In genomic region chr6:41846666-41847237, GRCh38 we compare ENCODE assay signal across 8 cellular contexts. TPM values are rescaled to one million over a fixed set of nuclear protein-coding genes. Genes with fewer than 3 reads are reported as not detected.
DNase-seq lines count a peak whose midpoint lies in the region; ATAC-seq and TF ChIP-seq lines count a peak whose summit lies in the region.

No MANE protein-coding gene starts in this region.

- H2AFZ ChIP-seq in HCT116 (ENCODE audit: low read depth, low read length, poor library complexity, severe bottlenecking), result no peak overlapping the region

- TF ChIP-seq RAD21 in HCT116 (IDR thresholded peaks at IDR 0.05; ENCODE audit: low read depth), result peak; percentile 83

- BruUV-seq in HCT116 (replicated peaks; lab: Mats Ljungman, UMichigan), result no TSS peak

- no peaks in the 10 kb centered on the region for H3K79me2 ChIP-seq in HCT116 (ENCODE audit: insufficient read depth, low read length)

- POLR2A ChIA-PET in HCT116 (lab: Charles Lee), result no interaction called here

- no peaks in the 10 kb centered on the region for H3K27me3 ChIP-seq in HCT116 (ENCODE audit: insufficient read depth, low read length)
- H3K27me3 ChIP-seq in right lobe of liver, result no peaks in the 10 kb centered on the region

- ATAC-seq in HCT116 (peak; percentile 95), right lobe of liver (peak; percentile 96 to 100 (median 98)), GM21825 (IDR thresholded peaks at IDR 0.05; ENCODE audit: unreplicated experiment) (no peak)

- peak overlapping the region; percentile 30 for H3K4me2 ChIP-seq in HCT116 (ENCODE audit: low read length)

- WGBS in right lobe of liver (ENCODE audit: insufficient coverage, low coverage, low lambda C conversion rate, missing lambda C conversion rate), result 0% methylated on average over 1 of the region's 1 CpG

- no peak for TF ChIP-seq POLR2A in HCT116 (IDR thresholded peaks at IDR 0.05; ENCODE audit: borderline replicate concordance, extremely low read depth, insufficient read depth, insufficient read length)
- no peak for TF ChIP-seq POLR2A in right lobe of liver (IDR thresholded peaks at IDR 0.05)

- TF ChIP-seq CTCF in HCT116 (IDR thresholded peaks at IDR 0.05 in 2 of 3, conservative IDR thresholded peaks at IDR 0.05 in 1 of 3; ENCODE audit: borderline replicate concordance in 1 of 3, insufficient read depth in 1 of 3, low read depth in 2 of 3, low read length in 2 of 3) (peak; percentile 78 to 87 (median 80)), right lobe of liver (IDR thresholded peaks at IDR 0.05) (peak; percentile 72 to 89 (median 78))

- H3K9ac ChIP-seq in HCT116 (ENCODE audit: low read length), result no peak overlapping the region

- peaks cover 5 to 9% of the 10 kb centered on the region in 2 experiments for H3K4me1 ChIP-seq in HCT116 (ENCODE audit: control insufficient read depth in 1 of 2, insufficient read depth in 2 of 2, low read length in 2 of 2)
- no peaks in the 10 kb centered on the region for H3K4me1 ChIP-seq in right lobe of liver

- no peaks in the 10 kb centered on the region for H3K9me2 ChIP-seq in HCT116 (ENCODE audit: insufficient read depth)

- no peaks in the 10 kb centered on the region for H3K9me3 ChIP-seq in HCT116 (ENCODE audit: control insufficient read depth in 1 of 2, insufficient read depth in 1 of 2, low read depth in 1 of 2, low read length in 2 of 2)
- H3K9me3 ChIP-seq in right lobe of liver, result no peaks in the 10 kb centered on the region

- intact Hi-C loops in HCT116 (cut with micrococcal nuclease), result loop anchor here (1.0 to 2.0 kb wide), 2 partner anchors 90 to 198 kb away; no protein-coding TSS in a partner anchor
- intact Hi-C loops in right lobe of liver (cut with DNase I), result no loop called here

- H3K4me3 ChIP-seq in HCT116 (replicated peaks in 1 of 2; ENCODE audit: low read depth in 1 of 2, low read length in 2 of 2) (no peak overlapping the region), right lobe of liver (no peak overlapping the region)

- RAD21 ChIA-PET in HCT116 (lab: Charles Lee; ENCODE audit: low non-redundant PET in 1 of 2, low total read pairs in 2 of 2, uncharacterized antibody in 2 of 2, unreplicated experiment in 2 of 2), result no interaction called here

- no peaks in the 10 kb centered on the region for H4K20me1 ChIP-seq in HCT116 (ENCODE audit: insufficient read depth)

- CTCF ChIA-PET in HCT116 (lab: Charles Lee), result interaction anchor here (1.0 to 1.9 kb wide), 5 partner anchors 10 to 198 kb away, joined by 3 to 7 read pairs (median 4); partner anchors contain the start of genes BYSL and MED20

- H3K36me3 ChIP-seq in HCT116 (ENCODE audit: control insufficient read depth in 1 of 2, insufficient read depth in 2 of 2, low read length in 2 of 2) (no peaks in the 10 kb centered on the region), right lobe of liver (no peaks in the 10 kb centered on the region)

- H3K27ac ChIP-seq in HCT116 (ENCODE audit: low read depth, low read length), result peak overlapping the region; percentile 52; the same call in 1 of the 2 replicates
- peak overlapping the region; percentile 10 for H3K27ac ChIP-seq in cingulate gyrus (ENCODE audit: low read depth, low read length)
- no peak overlapping the region for H3K27ac ChIP-seq in right lobe of liver

- peak; percentile 33 for DNase-seq in CMK (ENCODE audit: low read depth)
- DNase-seq in HCT116 (ENCODE audit: low read depth, low spot score), result peak; percentile 68
- DNase-seq in NCI-H524 (lab: John Stamatoyannopoulos, UW), result peak; percentile 63 to 87
- DNase-seq in activated CD4-positive, alpha-beta T cell treated with anti-CD3 and anti-CD28 coated beads for 1 hour, result peak; percentile 15
- peak in 2 of 3 donors; percentile 24 to 64 for DNase-seq in right lobe of liver
- DNase-seq in stimulated activated CD8-positive, alpha-beta memory T cell treated with anti-CD3 and anti-CD28 coated beads, Interleukin-15, amount 100 ng/mL, for 1 hour (ENCODE audit: low read depth), result peak; percentile 30

TF ChIP-seq in HCT116, 20 proteins besides CTCF, POLR2A, EP300 and RAD21:
- TF ChIP-seq CBX3 (IDR thresholded peaks at IDR 0.05; ENCODE audit: low read depth) (peak; percentile 63; the same call in 1 of the 2 replicates), POLR2AphosphoS5 (IDR thresholded peaks at IDR 0.05; ENCODE audit: low read depth, low read length) (no peak), FOSL1 (IDR thresholded peaks at IDR 0.05; ENCODE audit: low read depth) (peak; percentile 36; the same call in 1 of the 2 replicates), ELF1 (IDR thresholded peaks at IDR 0.05; ENCODE audit: borderline replicate concordance, low read depth) (no peak), SRF (IDR thresholded peaks at IDR 0.05; ENCODE audit: low read depth) (no peak), SIN3A (IDR thresholded peaks at IDR 0.05; ENCODE audit: low read depth) (no peak), EGR1 (IDR thresholded peaks at IDR 0.05; ENCODE audit: low read depth) (no peak), JUND (IDR thresholded peaks at IDR 0.05) (peak; percentile 45)
- TF ChIP-seq, protein P1, sequence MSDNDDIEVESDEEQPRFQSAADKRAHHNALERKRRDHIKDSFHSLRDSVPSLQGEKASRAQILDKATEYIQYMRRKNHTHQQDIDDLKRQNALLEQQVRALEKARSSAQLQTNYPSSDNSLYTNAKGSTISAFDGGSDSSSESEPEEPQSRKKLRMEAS (IDR thresholded peaks at IDR 0.05), result 0 out of 2 replicates have a peak, but pooled peaks have one; percentile 14
- TF ChIP-seq, protein P2, sequence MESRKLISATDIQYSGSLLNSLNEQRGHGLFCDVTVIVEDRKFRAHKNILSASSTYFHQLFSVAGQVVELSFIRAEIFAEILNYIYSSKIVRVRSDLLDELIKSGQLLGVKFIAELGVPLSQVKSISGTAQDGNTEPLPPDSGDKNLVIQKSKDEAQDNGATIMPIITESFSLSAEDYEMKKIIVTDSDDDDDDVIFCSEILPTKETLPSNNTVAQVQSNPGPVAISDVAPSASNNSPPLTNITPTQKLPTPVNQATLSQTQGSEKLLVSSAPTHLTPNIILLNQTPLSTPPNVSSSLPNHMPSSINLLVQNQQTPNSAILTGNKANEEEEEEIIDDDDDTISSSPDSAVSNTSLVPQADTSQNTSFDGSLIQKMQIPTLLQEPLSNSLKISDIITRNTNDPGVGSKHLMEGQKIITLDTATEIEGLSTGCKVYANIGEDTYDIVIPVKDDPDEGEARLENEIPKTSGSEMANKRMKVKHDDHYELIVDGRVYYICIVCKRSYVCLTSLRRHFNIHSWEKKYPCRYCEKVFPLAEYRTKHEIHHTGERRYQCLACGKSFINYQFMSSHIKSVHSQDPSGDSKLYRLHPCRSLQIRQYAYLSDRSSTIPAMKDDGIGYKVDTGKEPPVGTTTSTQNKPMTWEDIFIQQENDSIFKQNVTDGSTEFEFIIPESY (IDR thresholded peaks at IDR 0.05; ENCODE audit: extremely low read depth, insufficient replicate concordance, low read length), result no peak

RNA-seq across cellular contexts. Expression of gene USP49, which starts 48.4 kb away (rescaled TPM):
- 6.9 TPM for total RNA-seq in HCT116 (2021; ENCODE audit: unreplicated experiment)
- 2.3 and 2.7 TPM in 2 replicates for polyA plus RNA-seq in HCT116 (2012)
- total RNA-seq in right lobe of liver, result 1 to 10 TPM in 5 of 6 experiments, under 1 TPM in 1; 0.87 to 2.0 (median 1.3) TPM

RNA-seq across cellular contexts. Expression of gene TOMM6, which starts 59.3 kb away (rescaled TPM):
- total RNA-seq in HCT116 (2021; ENCODE audit: unreplicated experiment) (292 TPM), right lobe of liver (100 to 1,000 TPM in 1 of 6 experiments, 10 to 100 TPM in 5; 61.8 to 104 (median 75.6) TPM)
- polyA plus RNA-seq in HCT116 (2012), result 171 and 250 TPM in 2 replicates

Comparison
In these comparisons a context has a peak if more than half of its experiments do, and no peak if none do; other contexts are left out.
1. DNase-seq: peak in every context shown above with its lines; median percentile 75 in NCI-H524; 68 in HCT116; 44 in right lobe of liver; 33 in CMK; 30 in stimulated activated CD8-positive, alpha-beta memory T cell treated with anti-CD3 and anti-CD28 coated beads, Interleukin-15, amount 100 ng/mL, for 1 hour; 15 in activated CD4-positive, alpha-beta T cell treated with anti-CD3 and anti-CD28 coated beads for 1 hour.
2. H3K27ac ChIP-seq: peak in HCT116 (single experiment) and cingulate gyrus (single experiment); none in right lobe of liver (0 of 3).